Comparison of ENCODE assay signal across 16 cellular contexts in the genomic region with DNA sequence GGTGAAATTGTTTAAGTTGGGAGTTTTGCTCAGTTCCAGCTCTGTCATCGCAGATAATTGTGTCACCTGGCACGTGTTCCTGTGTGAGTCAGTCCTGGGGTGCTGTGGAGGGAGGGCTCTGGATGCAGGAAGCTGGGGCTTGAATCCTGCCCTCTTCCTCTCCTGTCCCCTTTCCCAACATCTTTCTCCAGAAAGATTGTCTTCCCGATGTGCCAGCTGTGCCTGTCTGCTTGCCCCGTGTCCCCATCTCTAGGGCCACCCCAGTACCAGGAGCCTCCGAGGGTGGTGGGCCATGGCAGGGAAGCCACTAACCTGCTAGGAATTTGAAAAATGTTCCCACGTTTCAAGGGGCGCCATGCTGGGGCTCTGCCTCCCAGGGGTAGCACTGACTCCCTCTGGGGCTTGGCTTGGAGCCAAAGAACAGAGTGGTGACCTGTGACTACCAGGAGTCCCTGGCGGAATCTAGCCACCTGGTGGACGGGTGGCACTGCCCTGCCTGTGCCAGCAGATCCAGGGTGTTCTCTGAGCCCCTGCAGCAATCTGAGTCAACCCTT.
A peak's percentile ranks its signal among the peaks of the same experiment; 100 is the strongest.
DNase-seq lines count a peak whose midpoint lies in the region; ATAC-seq, FAIRE-seq and TF ChIP-seq lines count a peak whose summit lies in the region.
"Had no signal": no experiment of that assay in that cellular context is flagged by ENCODE, and none has a peak within 500 bp of the region (broad histone marks: within the 10 kb centered on the region; RNA-seq: fewer than 3 reads in every experiment).

No MANE protein-coding gene starts in this region.

- H3K27ac ChIP-seq in K562 (ENCODE audit: extremely low read depth, low read depth, low read length) (no peak overlapping the region), neuronal stem cell (replicated peaks; ENCODE audit: low read length) (no peak overlapping the region), tibial artery (no peak overlapping the region)

- no peak overlapping the region for H2BK120ac ChIP-seq in neuronal stem cell (ENCODE audit: low read depth, low read length)

- intact Hi-C loops in K562 (cut with micrococcal nuclease) (no loop called here), tibial artery (cut with DNase I; ENCODE audit: low total_unique reads) (no loop called here)

- H2AK5ac ChIP-seq in neuronal stem cell (ENCODE audit: low read depth, low read length), result no peak overlapping the region

- no peaks in the 10 kb centered on the region for H3K79me2 ChIP-seq in K562 (ENCODE audit: control insufficient read depth, insufficient read depth, low read length)

- no peak overlapping the region for H3K4me2 ChIP-seq in K562 (ENCODE audit: insufficient read depth, low read length)
- H3K4me2 ChIP-seq in neuronal stem cell (ENCODE audit: insufficient read depth, low read length, poor library complexity, severe bottlenecking), result no peak overlapping the region
- H3K4me2 ChIP-seq: GM23338 had no signal

- H3K4me3 ChIP-seq in K562 (no peak overlapping the region), neuronal stem cell (ENCODE audit: low read length in 2 of 2) (no peak overlapping the region), tibial artery (no peak overlapping the region)
- H3K4me3 ChIP-seq: GM23338 had no signal

- POLR2A ChIA-PET in K562 (lab: Yijun Ruan, JAX), result no interaction called here

- H2BK15ac ChIP-seq in neuronal stem cell (ENCODE audit: low read length), result no peak overlapping the region

- no peak for FAIRE-seq in K562 (lab: Jason Lieb, UNC)
- FAIRE-seq: A204.1 had no signal

- peaks cover 6 to 39% of the 10 kb centered on the region in 2 experiments; a peak in 3 of 5 replicates for H3K27me3 ChIP-seq in K562 (ENCODE audit: control insufficient read depth in 2 of 2, insufficient read depth in 2 of 2, low read length in 2 of 2)
- peaks cover 0 to 42% (median 0%) of the 10 kb centered on the region in 3 experiments for H3K27me3 ChIP-seq in neuronal stem cell (ENCODE audit: control insufficient read depth in 3 of 3, insufficient read depth in 3 of 3, low read depth in 1 of 3, low read length in 3 of 3)
- peaks cover 0 to 78% of the 10 kb centered on the region in 2 donors for H3K27me3 ChIP-seq in tibial artery

- peaks cover 6% of the 10 kb centered on the region for H4K20me1 ChIP-seq in K562 (replicated peaks; ENCODE audit: control insufficient read depth, insufficient read depth, low read length)

- no peak overlapping the region for H3K4ac ChIP-seq in neuronal stem cell (ENCODE audit: low read length)

- peaks cover 2% of the 10 kb centered on the region for H3K9me1 ChIP-seq in K562 (ENCODE audit: control insufficient read depth, insufficient read depth, low read length)

- DNase-seq in DMS53 (lab: John Stamatoyannopoulos, UW) (peak; percentile 6), DMS53 treated with DMSO at 0.1 percent for 48 hours (lab: John Stamatoyannopoulos, UW; ENCODE audit: unreplicated experiment) (no peak), LoVo (ENCODE audit: low spot score) (peak; percentile 42), K562 (ENCODE audit: extremely low read depth in 1 of 4, low spot score in 3 of 4) (no peak), neuronal stem cell (ENCODE audit: low spot score) (no peak), tibial artery (no peak)
- DNase-seq: activated B cell treated with CpG ODN at 0.5 μM for 24 hours; activated gamma-delta T cell; Kasumi-1; NCI-H2081; stimulated activated CD4-positive, alpha-beta T cell treated with anti-CD3 and anti-CD28 coated beads, Interleukin-2, amount 100 ng/mL, for 48 hours had no signal

- no peak overlapping the region for H2BK12ac ChIP-seq in neuronal stem cell (ENCODE audit: low read length)

- ATAC-seq in K562, result no peak
- no peak for ATAC-seq in GM21825 (IDR thresholded peaks at IDR 0.05; ENCODE audit: unreplicated experiment)
- ATAC-seq in HG03460 (IDR thresholded peaks at IDR 0.05; ENCODE audit: unreplicated experiment), result no peak
- ATAC-seq: GM23338, sciatic nerve had no signal

- no peak overlapping the region for H3K14ac ChIP-seq in neuronal stem cell (ENCODE audit: low read length)

- peaks cover 0 to 3% of the 10 kb centered on the region in 2 experiments; a peak in 2 of 5 replicates for H3K4me1 ChIP-seq in K562 (replicated peaks in 1 of 2; ENCODE audit: control insufficient read depth in 2 of 2, insufficient read depth in 2 of 2, low read length in 2 of 2)
- peaks cover 3 to 7% of the 10 kb centered on the region in 2 donors for H3K4me1 ChIP-seq in neuronal stem cell (ENCODE audit: control insufficient read depth in 2 of 2, insufficient read depth in 1 of 2, low read depth in 1 of 2, low read length in 2 of 2)
- no peaks in the 10 kb centered on the region for H3K4me1 ChIP-seq in tibial artery

- CTCF ChIA-PET in K562 (lab: Yijun Ruan, JAX; ENCODE audit: low intra/inter-chr PET ratio), result no interaction called here

- peak overlapping the region; percentile 68 for H3K18ac ChIP-seq in neuronal stem cell (ENCODE audit: low read length)

- H3K36me3 ChIP-seq in K562 (ENCODE audit: control insufficient read depth, insufficient read depth, low read length) (no peaks in the 10 kb centered on the region), neuronal stem cell (replicated peaks in 1 of 2; ENCODE audit: control insufficient read depth in 2 of 2, insufficient read depth in 2 of 2, low read length in 2 of 2) (no peaks in the 10 kb centered on the region), tibial artery (no peaks in the 10 kb centered on the region)

- TF ChIP-seq RAD21 in K562 (CRISPR knock-in tag; conservative IDR thresholded peaks at IDR 0.05 in 1 of 2, IDR thresholded peaks at IDR 0.05 in 1 of 2), result no peak

- no TSS peak for BruUV-seq in K562 (replicated peaks; lab: Mats Ljungman, UMichigan)

- no peaks in the 10 kb centered on the region for H3K79me1 ChIP-seq in neuronal stem cell (ENCODE audit: low read depth, low read length)

- no peak overlapping the region for H3K9ac ChIP-seq in K562 (ENCODE audit: insufficient read depth in 1 of 2, low read depth in 2 of 2, low read length in 2 of 2)
- H3K9ac ChIP-seq in neuronal stem cell (ENCODE audit: low read depth, low read length, poor library complexity), result no peak overlapping the region

- H2BK5ac ChIP-seq in neuronal stem cell (ENCODE audit: low read length), result no peak overlapping the region

- no peak for TF ChIP-seq EP300 in K562 (IDR thresholded peaks at IDR 0.05; ENCODE audit: low read length)

- no peak for TF ChIP-seq CTCF in K562 (IDR thresholded peaks at IDR 0.05 in 2 of 3, conservative IDR thresholded peaks at IDR 0.05 in 1 of 3; ENCODE audit: insufficient read depth in 2 of 3, low read depth in 1 of 3, low read length in 3 of 3)
- TF ChIP-seq CTCF in tibial artery (IDR thresholded peaks at IDR 0.05), result no peak

- no peak overlapping the region for H2AFZ ChIP-seq in K562 (ENCODE audit: low read depth, low read length)
- no peak overlapping the region for H2AFZ ChIP-seq in neuronal stem cell (ENCODE audit: low read length)
- H2AFZ ChIP-seq: GM23338 had no signal

- no peaks in the 10 kb centered on the region for H3K9me3 ChIP-seq in K562 (replicated peaks; ENCODE audit: control insufficient read depth, insufficient read depth, low read depth, low read length)
- H3K9me3 ChIP-seq in neuronal stem cell (replicated peaks in 1 of 2; ENCODE audit: control insufficient read depth in 2 of 2, insufficient read depth in 1 of 2, low read depth in 1 of 2, low read length in 2 of 2), result no peaks in the 10 kb centered on the region
- no peaks in the 10 kb centered on the region for H3K9me3 ChIP-seq in tibial artery

- H4K91ac ChIP-seq in neuronal stem cell (ENCODE audit: low read depth, low read length, poor library complexity), result no peak overlapping the region

- in situ Hi-C loops in K562 (cut with MboI), result no loop called here

- TF ChIP-seq POLR2A in K562 (conservative IDR thresholded peaks at IDR 0.05), result no peak

- no peak overlapping the region for H4K8ac ChIP-seq in neuronal stem cell (ENCODE audit: low read depth, low read length)

- WGBS in K562 (ENCODE audit: insufficient coverage, low coverage, missing lambda C conversion rate), result 5% methylated on average over 7 of the region's 9 CpGs
- WGBS in neuronal stem cell (ENCODE audit: extremely low coverage in 2 of 2, insufficient read length in 2 of 2, insufficient replicate concordance in 1 of 2), 2 donors, result no CpG with 5 or more reads among the region's 9 CpGs

- H3K23ac ChIP-seq in neuronal stem cell (ENCODE audit: low read depth, low read length, poor library complexity), result no peak overlapping the region

TF ChIP-seq in K562, 482 proteins besides CTCF, POLR2A, EP300 and RAD21:
- peak; percentile 61 for TF ChIP-seq BHLHE40 (IDR thresholded peaks at IDR 0.05; ENCODE audit: low read length)
- TF ChIP-seq KAT2B (IDR thresholded peaks at IDR 0.05; ENCODE audit: low read depth, low read length), result no peak
- TF ChIP-seq, protein P1, sequence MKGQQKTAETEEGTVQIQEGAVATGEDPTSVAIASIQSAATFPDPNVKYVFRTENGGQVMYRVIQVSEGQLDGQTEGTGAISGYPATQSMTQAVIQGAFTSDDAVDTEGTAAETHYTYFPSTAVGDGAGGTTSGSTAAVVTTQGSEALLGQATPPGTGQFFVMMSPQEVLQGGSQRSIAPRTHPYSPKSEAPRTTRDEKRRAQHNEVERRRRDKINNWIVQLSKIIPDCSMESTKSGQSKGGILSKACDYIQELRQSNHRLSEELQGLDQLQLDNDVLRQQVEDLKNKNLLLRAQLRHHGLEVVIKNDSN (CRISPR knock-in tag; IDR thresholded peaks at IDR 0.05), result 0 out of 2 replicates have a peak, but pooled peaks have one; percentile 40
- TF ChIP-seq FOSL1 (tag; conservative IDR thresholded peaks at IDR 0.05), result peak; percentile 57
- TF ChIP-seq NFIC (IDR thresholded peaks at IDR 0.05), result peak; percentile 78
TF ChIP-seq in K562: peak in this region for 4.

Comparison
In these comparisons a context has a peak if more than half of its experiments do, and no peak if none do; other contexts are left out.
1. DNase-seq: peak in DMS53 (single experiment) and LoVo (single experiment); none in DMS53 treated with DMSO at 0.1 percent for 48 hours (single experiment), K562 (0 of 4), neuronal stem cell (single experiment) and tibial artery (0 of 2).